ENCODE assay signal across 10 cellular contexts in the genomic region with DNA sequence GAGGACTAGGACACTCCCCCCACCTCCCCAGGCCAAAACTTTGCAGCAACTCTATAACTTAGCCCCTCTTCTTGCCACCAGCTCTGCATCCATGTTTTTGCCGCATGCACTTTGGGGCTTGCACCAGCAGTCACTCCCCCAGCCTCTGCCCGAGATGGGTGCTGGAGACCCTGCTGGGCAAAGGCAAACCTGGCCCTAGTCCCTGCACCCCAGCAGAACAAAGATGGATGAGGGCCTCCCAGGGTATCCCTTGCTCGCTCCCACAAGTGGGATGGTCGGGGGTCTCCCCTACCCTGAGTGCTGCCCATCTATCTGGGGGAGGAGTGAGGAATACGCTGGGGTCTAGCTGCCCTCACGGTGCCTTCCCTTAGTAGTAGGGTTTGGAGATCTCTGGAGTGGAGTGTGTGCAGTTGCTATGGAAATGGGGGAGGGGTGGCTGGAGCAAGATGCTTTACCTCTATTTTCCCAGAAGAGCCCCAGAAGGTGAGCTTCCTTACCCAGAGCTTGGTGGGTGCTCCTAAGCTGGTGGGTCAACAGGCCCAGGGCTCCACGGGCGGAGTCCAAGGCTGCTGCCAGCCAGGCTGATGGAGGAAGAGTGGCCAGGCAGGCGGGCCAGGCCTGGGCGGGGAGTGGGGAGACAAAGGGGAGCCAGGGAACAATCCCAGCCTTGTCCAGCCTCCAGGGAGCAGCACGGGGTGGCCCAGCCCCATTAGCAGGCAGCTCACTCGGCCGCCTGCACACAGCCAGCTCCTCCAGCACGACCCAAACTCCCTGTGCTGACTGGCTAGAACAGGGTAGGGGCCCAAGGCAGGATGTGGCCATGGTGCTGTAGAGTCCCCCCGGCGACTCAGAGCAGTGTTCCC. TPM values are rescaled to one million over a fixed set of nuclear protein-coding genes. Genes with fewer than 3 reads are reported as not detected.
DNase-seq lines count a peak whose midpoint lies in the region; ATAC-seq, FAIRE-seq and TF ChIP-seq lines count a peak whose summit lies in the region.
"Had no signal": no experiment of that assay in that cellular context is flagged by ENCODE, and none has a peak within 500 bp of the region (broad histone marks: within the 10 kb centered on the region; RNA-seq: fewer than 3 reads in every experiment).

A gene with protein sequence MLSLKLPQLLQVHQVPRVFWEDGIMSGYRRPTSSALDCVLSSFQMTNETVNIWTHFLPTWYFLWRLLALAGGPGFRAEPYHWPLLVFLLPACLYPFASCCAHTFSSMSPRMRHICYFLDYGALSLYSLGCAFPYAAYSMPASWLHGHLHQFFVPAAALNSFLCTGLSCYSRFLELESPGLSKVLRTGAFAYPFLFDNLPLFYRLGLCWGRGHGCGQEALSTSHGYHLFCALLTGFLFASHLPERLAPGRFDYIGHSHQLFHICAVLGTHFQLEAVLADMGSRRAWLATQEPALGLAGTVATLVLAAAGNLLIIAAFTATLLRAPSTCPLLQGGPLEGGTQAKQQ (minus strand): TSS at position 597 of the 863 bp plus-strand sequence. CDS start 1,325 bp downstream, outside the sequence.

- peaks cover 22% of the 10 kb centered on the region for H3K4me1 Mint-ChIP-seq in MCF 10A (ENCODE audit: insufficient read depth, unreplicated experiment)

- no peak for TF ChIP-seq RAD21 in GM12878 (IDR thresholded peaks at IDR 0.05; ENCODE audit: insufficient read depth, low read depth, low read length)

- H3K4me2 ChIP-seq in mammary epithelial cell (ENCODE audit: insufficient read depth, low read depth, low read length) (no peak within 1 kb of the TSS), GM12878 (ENCODE audit: control insufficient read depth, insufficient read depth) (no peak within 1 kb of the TSS)

- TF ChIP-seq EP300 in GM12878 (IDR thresholded peaks at IDR 0.05; ENCODE audit: borderline replicate concordance in 1 of 2, control insufficient read depth in 1 of 2, low read depth in 2 of 2, low read length in 2 of 2) = no peak

- H3K27me3 ChIP-seq in mammary epithelial cell (ENCODE audit: insufficient read depth, low read length) (no peaks in the 10 kb centered on the region), GM12878 (replicated peaks in 1 of 2; ENCODE audit: control insufficient read depth in 2 of 2, insufficient read depth in 2 of 2, low read length in 1 of 2) (no peaks in the 10 kb centered on the region), testis (no peaks in the 10 kb centered on the region), esophagus squamous epithelium (peaks cover 0 to 21% (median 0%) of the 10 kb centered on the region in 4 donors)

- ATAC-seq in GM12878 = no peak
- ATAC-seq in left colon = peak; percentile 37
- ATAC-seq: activated CD4-positive, CD25-positive, alpha-beta regulatory T cell treated with anti-CD3 and anti-CD28 coated beads, Interleukin-2, amount 50 U/mL, for 24 hours had no signal

- CTCF ChIA-PET in MCF 10A (lab: Yijun Ruan, JAX) = interaction anchor here (0.7 to 1.9 kb wide), 3 partner anchors 11 to 38 kb away, joined by 3 to 12 read pairs (median 4); no protein-coding TSS in a partner anchor
- CTCF ChIA-PET in mammary epithelial cell (lab: Charles Lee; ENCODE audit: low non-redundant PET) = no interaction called here
- CTCF ChIA-PET in GM12878 (lab: Yijun Ruan, JAX) = interaction anchor here (0.5 to 1.0 kb wide), 2 partner anchors 97 to 102 kb away, joined by 3 read pairs; no protein-coding TSS in a partner anchor

- WGBS in mammary epithelial cell (ENCODE audit: low coverage, missing lambda C conversion rate) = 35% methylated on average over 12 of the region's 16 CpGs
- 80% methylated on average over 16 of the region's 16 CpGs for WGBS in GM12878 (ENCODE audit: insufficient coverage, insufficient replicate concordance, low lambda C conversion rate, missing lambda C conversion rate)
- 49 to 55% methylated on average over 9 to 16 of the region's 16 CpGs for WGBS in testis, 2 donors
- 32 to 42% methylated on average over 3 to 4 of the region's 16 CpGs for WGBS in esophagus squamous epithelium, 2 donors

- H2AFZ ChIP-seq in mammary epithelial cell (ENCODE audit: low read depth, low read length) = no peak within 1 kb of the TSS
- no peak within 1 kb of the TSS for H2AFZ ChIP-seq in GM12878 (ENCODE audit: control insufficient read depth, low read depth, low read length)

- H3K9me3 ChIP-seq in mammary epithelial cell (replicated peaks; ENCODE audit: insufficient read depth, low read length) (no peaks in the 10 kb centered on the region), GM12878 (replicated peaks; ENCODE audit: control insufficient read depth, insufficient read depth, low read length) (no peaks in the 10 kb centered on the region), testis (no peaks in the 10 kb centered on the region), esophagus squamous epithelium (no peaks in the 10 kb centered on the region)

- no peaks in the 10 kb centered on the region for H3K9me3 Mint-ChIP-seq in MCF 10A (ENCODE audit: unreplicated experiment)

- H3K9ac ChIP-seq in mammary epithelial cell (ENCODE audit: insufficient read depth, low read length) (no peak within 1 kb of the TSS), GM12878 (ENCODE audit: control insufficient read depth, insufficient read depth, low read length) (no peak within 1 kb of the TSS)

- BruUV-seq in MCF 10A (replicated peaks; lab: Mats Ljungman, UMichigan) (no TSS peak), mammary epithelial cell (replicated peaks; lab: Mats Ljungman, UMichigan) (no TSS peak), GM12878 (replicated peaks; lab: Mats Ljungman, UMichigan) (no TSS peak)

- FAIRE-seq in GM12878 (lab: Jason Lieb, UNC) (no peak), urothelium cell line (lab: Jason Lieb, UNC) (no peak)

- H3K4me1 ChIP-seq in mammary epithelial cell (ENCODE audit: insufficient read depth, low read length) = peaks cover 17% of the 10 kb centered on the region
- H3K4me1 ChIP-seq in GM12878 (ENCODE audit: control insufficient read depth, insufficient read depth, low read length) = peaks cover 11% of the 10 kb centered on the region
- H3K4me1 ChIP-seq in testis = peaks cover 25% of the 10 kb centered on the region
- peaks cover 20 to 50% (median 30%) of the 10 kb centered on the region in 3 donors for H3K4me1 ChIP-seq in esophagus squamous epithelium

- H3K36me3 ChIP-seq in mammary epithelial cell (ENCODE audit: insufficient read depth, low read length) = peaks cover 4% of the 10 kb centered on the region
- H3K36me3 ChIP-seq in GM12878 (ENCODE audit: control insufficient read depth in 2 of 2, insufficient read depth in 2 of 2, low read length in 1 of 2) = peaks cover 3 to 29% of the 10 kb centered on the region in 2 experiments
- no peaks in the 10 kb centered on the region for H3K36me3 ChIP-seq in testis (ENCODE audit: low read depth, missing control alignments)
- H3K36me3 ChIP-seq in esophagus squamous epithelium = peaks cover 27 to 40% (median 33%) of the 10 kb centered on the region in 3 donors

- TF ChIP-seq CTCF in MCF 10A (IDR thresholded peaks at IDR 0.05; ENCODE audit: unreplicated experiment) (no peak), mammary epithelial cell (conservative IDR thresholded peaks at IDR 0.05 in 1 of 2, IDR thresholded peaks at IDR 0.05 in 1 of 2; ENCODE audit: extremely low read depth in 1 of 2, insufficient read depth in 1 of 2, low read depth in 1 of 2, low read length in 2 of 2) (no peak), GM12878 (IDR thresholded peaks at IDR 0.05 in 2 of 3, conservative IDR thresholded peaks at IDR 0.05 in 1 of 3; ENCODE audit: control insufficient read depth in 2 of 3, extremely low read depth in 1 of 3, insufficient read depth in 1 of 3, low read depth in 3 of 3, low read length in 3 of 3) (no peak), testis (IDR thresholded peaks at IDR 0.05) (no peak), esophagus squamous epithelium (IDR thresholded peaks at IDR 0.05) (no peak)

- SMC1A ChIA-PET in GM12878 (lab: Charles Lee; ENCODE audit: uncharacterized antibody, unreplicated experiment) = interaction anchor here (1.0 kb wide), 1 partner anchor 24 kb away, joined by 3 read pairs; no protein-coding TSS in a partner anchor

- H3K4me3 ChIP-seq in mammary epithelial cell (replicated peaks in 1 of 3; ENCODE audit: insufficient read depth in 1 of 3, low read depth in 2 of 3, low read length in 3 of 3) (no peak within 1 kb of the TSS), GM12878 (no peak within 1 kb of the TSS), testis (no peak within 1 kb of the TSS), esophagus squamous epithelium (no peak within 1 kb of the TSS)
- H3K4me3 ChIP-seq: lung had no signal

- H4K20me1 ChIP-seq in mammary epithelial cell (ENCODE audit: insufficient read depth, low read length) (no peaks in the 10 kb centered on the region), GM12878 (ENCODE audit: control insufficient read depth, insufficient read depth) (no peaks in the 10 kb centered on the region)

- TF ChIP-seq POLR2A in GM12878 (IDR thresholded peaks at IDR 0.05; ENCODE audit: low read depth, low read length) (peak; percentile 53), testis (IDR thresholded peaks at IDR 0.05) (no peak), esophagus squamous epithelium (IDR thresholded peaks at IDR 0.05) (no peak)

- H3K79me2 ChIP-seq in mammary epithelial cell (ENCODE audit: insufficient read depth, low read length) (no peaks in the 10 kb centered on the region), GM12878 (ENCODE audit: control insufficient read depth, insufficient read depth, low read length) (no peaks in the 10 kb centered on the region)

- DNase-seq in MCF 10A (ENCODE audit: unreplicated experiment) = no peak
- no peak for DNase-seq in mammary epithelial cell
- no peak for DNase-seq in GM12878 (ENCODE audit: low read depth, low spot score)
- peak in 1 of 2 donors; percentile 29 for DNase-seq in left colon
- peak; percentile 58 for DNase-seq in testis
- no peak for DNase-seq in esophagus squamous epithelium (lab: John Stamatoyannopoulos, UW)
- DNase-seq in urothelium cell line (ENCODE audit: low spot score) = no peak
- DNase-seq in ACHN = no peak

- POLR2A ChIA-PET in MCF 10A (lab: Yijun Ruan, JAX) = interaction anchor here (0.6 to 3.3 kb wide), 9 partner anchors 9 to 231 kb away, joined by 3 to 8 read pairs (median 3); a partner anchor contains a TSS
- POLR2A ChIA-PET in GM12878 (lab: Charles Lee) = no interaction called here

- H3K4me3 Mint-ChIP-seq in MCF 10A (ENCODE audit: unreplicated experiment) = no peak within 1 kb of the TSS

- H3K27ac ChIP-seq in mammary epithelial cell (ENCODE audit: insufficient read depth, low read depth, low read length) (no peak within 1 kb of the TSS), GM12878 (ENCODE audit: control insufficient read depth, insufficient read depth) (no peak within 1 kb of the TSS), testis (no peak within 1 kb of the TSS), esophagus squamous epithelium (peak within 1 kb of the TSS in 2 of 4 donors; percentile 5 to 28)

- dilution Hi-C loops in mammary epithelial cell (cut with HindIII; ENCODE audit: low sequenced_read_pairs) = no loop called here

- intact Hi-C loops in MCF 10A (cut with micrococcal nuclease) = no loop called here
- intact Hi-C loops in mammary epithelial cell (cut with micrococcal nuclease) = no loop called here
- intact Hi-C loops in GM12878 (cut with micrococcal nuclease; ENCODE audit: unreplicated experiment) = no loop called here
- intact Hi-C loops in left colon (cut with DNase I, micrococcal nuclease) = no loop called here
- intact Hi-C loops in testis (cut with DNase I; ENCODE audit: low total_unique reads) = no loop called here
- intact Hi-C loops in esophagus squamous epithelium (cut with DNase I) = no loop called here

- in situ Hi-C loops in mammary epithelial cell (cut with MboI; ENCODE audit: low sequenced_read_pairs in 2 of 2) = no loop called here
- in situ Hi-C loops in GM12878 (cut with MboI) = no loop called here
- in situ Hi-C loops in ACHN (cut with HindIII; ENCODE audit: low pct_ligation_motif_present, low pct_unique_long_range_greater_than_20kb, low sequenced_read_pairs) = no loop called here

- H3K36me3 Mint-ChIP-seq in MCF 10A (ENCODE audit: insufficient read depth, unreplicated experiment) = peaks cover 45% of the 10 kb centered on the region

- RAD21 ChIA-PET in GM12878 (lab: Charles Lee; ENCODE audit: unreplicated experiment) = no interaction called here

- H3K27me3 Mint-ChIP-seq in MCF 10A (ENCODE audit: insufficient read depth, unreplicated experiment) = no peaks in the 10 kb centered on the region

- H3K27ac Mint-ChIP-seq in MCF 10A (ENCODE audit: low read depth, unreplicated experiment) = peak within 1 kb of the TSS; percentile 0

RNA-seq across cellular contexts. Expression of the gene that starts here (rescaled TPM):
- total RNA-seq in MCF 10A (2022) (21.5 and 29.2 TPM in 2 replicates), mammary epithelial cell (1 to 10 TPM; 2.8 to 7.6 TPM), GM12878 (2014; rRNA removed) (2.3 and 2.9 TPM in 2 replicates), GM12878 (2014; rRNA removed; fragmentation: Illumina TruSeq; extraction: Trizol) (0.98 and 1.1 TPM in 2 replicates), GM12878 (2021) (2.6 and 3.5 TPM in 2 replicates), left colon (1 to 10 TPM; 1.8 to 3.0 TPM), testis (10 to 100 TPM in 1 of 2 donors, 1 to 10 TPM in 1; 8.0 to 10.5 TPM), esophagus squamous epithelium (1 to 10 TPM in 2 of 4 donors, under 1 TPM in 2; 0.88 to 3.4 (median 2.0) TPM)
- polyA plus RNA-seq in mammary epithelial cell (1.6 TPM), GM12878 (2011; rRNA removed) (1.8 and 2.4 TPM in 2 replicates), GM12878 (2014; fragmentation: Illumina TruSeq; extraction: Trizol) (1.0 and 1.3 TPM in 2 replicates), GM12878 (2014; fragmentation: Nextera tagmentation; extraction: Ambion mirVana) (under 1 TPM; 0.42 to 0.73 TPM), GM12878 (2014; rRNA removed) (4.5 and 5.1 TPM in 2 replicates), GM12878 (2016; fragmentation: Nextera tagmentation; extraction: Ambion mirVana) (1 to 10 TPM in 1 of 2 experiments, under 1 TPM in 1; 0.77 to 1.3 TPM), testis (ENCODE audit: insufficient read depth, low read depth, low replicate concordance) (3.6 TPM)
- 1.2 TPM for polyA minus RNA-seq in mammary epithelial cell
- 7.9 and 12.4 TPM in 2 replicates for total RNA-seq in GM12878 (2013; cell fraction: nucleolus; rRNA removed)
- polyA plus RNA-seq in GM12878 (2011; ENCODE audit: low read depth) = 2.2 TPM
- polyA plus RNA-seq in GM12878 (2011; cell fraction: cytosol; rRNA removed) = 2.2 and 3.4 TPM in 2 replicates
- 31.9 and 41.6 TPM in 2 replicates for polyA plus RNA-seq in GM12878 (2011; cell fraction: nucleus; rRNA removed)
- polyA plus RNA-seq in GM12878 (2012) = 4.3 and 5.0 TPM in 2 replicates
- 0.29 and 0.46 TPM in 2 replicates for polyA minus RNA-seq in GM12878 (2011; rRNA and poly(A)+ RNA removed)
- not detected in 2 replicates for polyA minus RNA-seq in GM12878 (2011; cell fraction: cytosol; rRNA and poly(A)+ RNA removed)
- 1.5 and 3.1 TPM in 2 replicates for polyA minus RNA-seq in GM12878 (2011; cell fraction: nucleus; rRNA and poly(A)+ RNA removed)
